In the genomic region with DNA sequence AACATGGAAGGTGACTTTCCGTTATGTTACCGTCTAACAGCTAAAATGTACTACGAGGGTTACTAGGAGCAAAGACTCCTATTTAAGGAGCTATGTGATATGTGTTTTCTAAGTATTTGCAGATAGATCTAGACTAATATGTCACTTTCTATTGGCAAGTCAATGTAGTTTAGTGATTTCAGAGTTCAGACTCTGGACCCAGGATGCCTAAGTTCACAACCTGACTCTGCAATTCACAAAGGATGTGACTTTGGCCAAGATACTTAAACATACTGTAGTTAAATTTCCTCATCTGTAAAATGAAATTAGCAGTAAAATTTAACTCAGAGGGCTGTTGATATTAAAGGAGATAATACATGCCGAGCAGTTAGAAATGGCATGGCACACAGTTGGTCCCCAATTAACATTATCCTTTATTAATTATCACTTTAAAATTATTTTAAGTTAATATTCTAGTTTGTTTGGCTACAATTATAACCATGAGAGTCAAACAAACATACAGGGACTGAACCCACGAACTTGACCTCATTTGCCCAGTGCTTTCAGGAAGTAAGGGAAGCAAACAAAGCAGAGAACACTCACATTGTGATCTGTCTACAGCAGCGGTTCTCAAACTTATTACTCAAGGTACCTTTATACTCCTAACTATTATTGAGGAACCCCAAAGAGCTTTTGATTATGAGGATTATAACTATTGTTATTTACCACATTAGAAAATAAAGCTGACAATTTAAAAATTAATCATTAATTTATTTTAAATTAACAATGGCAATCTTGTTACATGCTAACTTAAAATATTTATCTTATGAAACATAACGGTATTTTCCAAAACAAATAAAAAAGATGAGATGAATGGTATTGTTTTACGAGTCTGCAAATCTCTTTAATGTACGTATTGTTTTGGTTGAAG, we compare ENCODE assay signal across 20 cellular contexts.
"Had no signal": no experiment of that assay in that cellular context is flagged by ENCODE, and none has a peak within 500 bp of the region (broad histone marks: within the 10 kb centered on the region; RNA-seq: fewer than 3 reads in every experiment).

No MANE protein-coding gene starts in this region.

- H3K9me3 ChIP-seq: thyroid gland had no signal

- H3K36me3 ChIP-seq: thyroid gland had no signal

- H3K4me3 ChIP-seq: thyroid gland had no signal

- H3K27me3 ChIP-seq: thyroid gland had no signal

- DNase-seq: activated CD4-positive, alpha-beta memory T cell treated with anti-CD3 and anti-CD28 coated beads, Interleukin-2, amount 10 ng/mL, durations not matched to agents 7 days and 5 days; activated CD4-positive, alpha-beta T cell treated with anti-CD3 and anti-CD28 coated beads, Interleukin-2, amount 10 ng/mL, durations not matched to agents 24 days and 14 days; activated CD4-positive, CD25-positive, alpha-beta regulatory T cell; activated effector memory CD4-positive, alpha-beta T cell treated with anti-CD3 and anti-CD28 coated beads, Interleukin-2, amount 50 U/mL, for 16 hours; activated naive CD4-positive, alpha-beta T cell treated with anti-CD3 and anti-CD28 coated beads, Interleukin-2, amount 50 U/mL, for 16 hours; activated naive CD8-positive, alpha-beta T cell treated with anti-CD3 and anti-CD28 coated beads, Interleukin-2, amount 50 U/mL, for 24 hours; activated T-cell treated with anti-CD3 and anti-CD28 coated beads, Interleukin-2, amount 50 U/mL, for 72 hours; effector CD8-positive, alpha-beta T cell; erythroblast; foreskin fibroblast; hippocampal formation; mammary epithelial cell; midbrain; natural killer cell; stimulated activated CD4-positive, alpha-beta T cell treated with anti-CD3 and anti-CD28 coated beads, Interleukin-12 subunit alpha, Interleukin-12 subunit beta, amount 100 ng/mL, for 4 hours; stimulated activated CD4-positive, alpha-beta T cell treated with anti-CD3 and anti-CD28 coated beads, Interleukin-4, amount 100 ng/mL, for 4 hours; stimulated activated naive CD8-positive, alpha-beta T cell treated with anti-CD3 and anti-CD28 coated beads, Interleukin-15, Interleukin-2, amounts not matched to agents 100 U/mL and 50 U/mL, for 24 hours; SW 1271; T-helper 17 cell; thyroid gland had no signal

- ATAC-seq: activated naive CD8-positive, alpha-beta T cell treated with anti-CD3 and anti-CD28 coated beads, Interleukin-2, amount 50 U/mL, for 24 hours; activated T-cell treated with anti-CD3 and anti-CD28 coated beads, Interleukin-2, amount 50 U/mL, for 72 hours; natural killer cell; stimulated activated naive CD8-positive, alpha-beta T cell treated with anti-CD3 and anti-CD28 coated beads, Interleukin-15, Interleukin-2, amounts not matched to agents 100 U/mL and 50 U/mL, for 24 hours; T-helper 17 cell had no signal

- H3K27ac ChIP-seq: thyroid gland had no signal
